Comparison of ENCODE assay signal across 1 cellular context in the genomic region with DNA sequence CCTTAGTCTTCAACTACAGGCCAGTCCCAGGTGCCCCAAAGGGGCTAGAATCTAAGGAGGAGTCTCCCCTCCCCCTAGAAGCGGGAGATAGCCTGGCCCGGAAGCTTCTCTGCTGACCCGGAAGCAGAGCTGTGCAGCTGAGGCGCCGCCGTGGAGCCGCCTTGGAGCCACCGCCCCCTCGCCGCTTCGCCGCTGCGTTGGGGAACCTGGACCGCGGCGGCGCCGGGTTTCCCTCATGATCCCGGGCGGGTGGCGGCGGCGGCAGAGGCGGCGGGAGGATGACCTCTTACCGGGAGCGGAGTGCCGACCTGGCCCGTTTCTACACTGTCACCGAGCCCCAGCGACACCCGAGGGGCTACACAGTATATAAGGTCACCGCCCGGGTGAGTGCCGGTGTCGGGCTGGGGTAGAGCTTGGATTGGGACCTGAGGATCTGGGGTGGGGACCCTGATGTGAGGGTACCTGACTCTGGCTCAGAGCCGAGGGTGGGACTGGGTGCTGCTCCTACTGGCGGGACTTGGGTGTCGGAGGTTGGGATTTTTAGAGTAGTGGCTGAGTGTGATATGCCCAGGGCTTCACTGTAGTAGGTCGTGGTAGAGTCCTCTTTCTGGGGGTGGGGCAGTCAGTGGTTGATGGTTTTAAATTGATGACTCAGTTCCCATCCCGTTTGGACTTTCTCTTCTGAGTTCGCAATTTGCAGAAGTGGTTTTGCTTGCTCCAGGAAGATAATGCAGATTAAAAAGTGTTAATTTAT.
TF ChIP-seq lines count a peak whose summit lies in the region.

A gene with protein sequence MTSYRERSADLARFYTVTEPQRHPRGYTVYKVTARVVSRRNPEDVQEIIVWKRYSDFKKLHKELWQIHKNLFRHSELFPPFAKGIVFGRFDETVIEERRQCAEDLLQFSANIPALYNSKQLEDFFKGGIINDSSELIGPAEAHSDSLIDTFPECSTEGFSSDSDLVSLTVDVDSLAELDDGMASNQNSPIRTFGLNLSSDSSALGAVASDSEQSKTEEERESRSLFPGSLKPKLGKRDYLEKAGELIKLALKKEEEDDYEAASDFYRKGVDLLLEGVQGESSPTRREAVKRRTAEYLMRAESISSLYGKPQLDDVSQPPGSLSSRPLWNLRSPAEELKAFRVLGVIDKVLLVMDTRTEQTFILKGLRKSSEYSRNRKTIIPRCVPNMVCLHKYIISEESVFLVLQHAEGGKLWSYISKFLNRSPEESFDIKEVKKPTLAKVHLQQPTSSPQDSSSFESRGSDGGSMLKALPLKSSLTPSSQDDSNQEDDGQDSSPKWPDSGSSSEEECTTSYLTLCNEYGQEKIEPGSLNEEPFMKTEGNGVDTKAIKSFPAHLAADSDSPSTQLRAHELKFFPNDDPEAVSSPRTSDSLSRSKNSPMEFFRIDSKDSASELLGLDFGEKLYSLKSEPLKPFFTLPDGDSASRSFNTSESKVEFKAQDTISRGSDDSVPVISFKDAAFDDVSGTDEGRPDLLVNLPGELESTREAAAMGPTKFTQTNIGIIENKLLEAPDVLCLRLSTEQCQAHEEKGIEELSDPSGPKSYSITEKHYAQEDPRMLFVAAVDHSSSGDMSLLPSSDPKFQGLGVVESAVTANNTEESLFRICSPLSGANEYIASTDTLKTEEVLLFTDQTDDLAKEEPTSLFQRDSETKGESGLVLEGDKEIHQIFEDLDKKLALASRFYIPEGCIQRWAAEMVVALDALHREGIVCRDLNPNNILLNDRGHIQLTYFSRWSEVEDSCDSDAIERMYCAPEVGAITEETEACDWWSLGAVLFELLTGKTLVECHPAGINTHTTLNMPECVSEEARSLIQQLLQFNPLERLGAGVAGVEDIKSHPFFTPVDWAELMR (plus strand): TSS at position 115 of the 754 bp plus-strand sequence. CDS start 164 bp downstream, at position 279.

TF ChIP-seq in HepG2, 621 proteins besides CTCF, POLR2A, EP300 and RAD21 (continued from another document and continues in another):
- TF ChIP-seq, protein P1, sequence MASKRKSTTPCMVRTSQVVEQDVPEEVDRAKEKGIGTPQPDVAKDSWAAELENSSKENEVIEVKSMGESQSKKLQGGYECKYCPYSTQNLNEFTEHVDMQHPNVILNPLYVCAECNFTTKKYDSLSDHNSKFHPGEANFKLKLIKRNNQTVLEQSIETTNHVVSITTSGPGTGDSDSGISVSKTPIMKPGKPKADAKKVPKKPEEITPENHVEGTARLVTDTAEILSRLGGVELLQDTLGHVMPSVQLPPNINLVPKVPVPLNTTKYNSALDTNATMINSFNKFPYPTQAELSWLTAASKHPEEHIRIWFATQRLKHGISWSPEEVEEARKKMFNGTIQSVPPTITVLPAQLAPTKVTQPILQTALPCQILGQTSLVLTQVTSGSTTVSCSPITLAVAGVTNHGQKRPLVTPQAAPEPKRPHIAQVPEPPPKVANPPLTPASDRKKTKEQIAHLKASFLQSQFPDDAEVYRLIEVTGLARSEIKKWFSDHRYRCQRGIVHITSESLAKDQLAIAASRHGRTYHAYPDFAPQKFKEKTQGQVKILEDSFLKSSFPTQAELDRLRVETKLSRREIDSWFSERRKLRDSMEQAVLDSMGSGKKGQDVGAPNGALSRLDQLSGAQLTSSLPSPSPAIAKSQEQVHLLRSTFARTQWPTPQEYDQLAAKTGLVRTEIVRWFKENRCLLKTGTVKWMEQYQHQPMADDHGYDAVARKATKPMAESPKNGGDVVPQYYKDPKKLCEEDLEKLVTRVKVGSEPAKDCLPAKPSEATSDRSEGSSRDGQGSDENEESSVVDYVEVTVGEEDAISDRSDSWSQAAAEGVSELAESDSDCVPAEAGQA (IDR thresholded peaks at IDR 0.05; ENCODE audit: low read depth): peak; percentile 43; the same call in 1 of the 2 replicates
- TF ChIP-seq, protein P1 (CRISPR knock-in tag; IDR thresholded peaks at IDR 0.05; ENCODE audit: borderline replicate concordance): no peak
- TF ChIP-seq, protein P2, sequence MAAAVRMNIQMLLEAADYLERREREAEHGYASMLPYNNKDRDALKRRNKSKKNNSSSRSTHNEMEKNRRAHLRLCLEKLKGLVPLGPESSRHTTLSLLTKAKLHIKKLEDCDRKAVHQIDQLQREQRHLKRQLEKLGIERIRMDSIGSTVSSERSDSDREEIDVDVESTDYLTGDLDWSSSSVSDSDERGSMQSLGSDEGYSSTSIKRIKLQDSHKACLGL (CRISPR knock-in tag; IDR thresholded peaks at IDR 0.05): peak; percentile 66; the same call in 1 of the 2 replicates
- no peak for TF ChIP-seq EZH2 (conservative IDR thresholded peaks at IDR 0.05; ENCODE audit: low read depth, low read length)
- TF ChIP-seq NFATC3 (CRISPR knock-in tag; IDR thresholded peaks at IDR 0.05): 0 out of 2 replicates have a peak, but pooled peaks have one; percentile 53
- TF ChIP-seq SNAPC2 (CRISPR knock-in tag; IDR thresholded peaks at IDR 0.05): no peak; the same call in 1 of the 2 replicates
- no peak for TF ChIP-seq EED (CRISPR knock-in tag; IDR thresholded peaks at IDR 0.05)
- no peak for TF ChIP-seq ZSCAN31 (CRISPR knock-in tag; IDR thresholded peaks at IDR 0.05; ENCODE audit: low read depth)
- TF ChIP-seq TSC22D2 (CRISPR knock-in tag; IDR thresholded peaks at IDR 0.05; ENCODE audit: borderline replicate concordance): no peak
- peak; percentile 67; the same call in 1 of the 2 replicates for TF ChIP-seq SMAD1 (CRISPR knock-in tag; IDR thresholded peaks at IDR 0.05; ENCODE audit: borderline replicate concordance, low read depth)
- no peak for TF ChIP-seq ZFP36 (IDR thresholded peaks at IDR 0.05; ENCODE audit: borderline replicate concordance, low read depth, low read length, partially characterized antibody)
- peak; percentile 42; the same call in 1 of the 2 replicates for TF ChIP-seq RXRB (CRISPR knock-in tag; IDR thresholded peaks at IDR 0.05; ENCODE audit: borderline replicate concordance)
- TF ChIP-seq ZNF672 (CRISPR knock-in tag; IDR thresholded peaks at IDR 0.05): no peak
- TF ChIP-seq, protein P3, sequence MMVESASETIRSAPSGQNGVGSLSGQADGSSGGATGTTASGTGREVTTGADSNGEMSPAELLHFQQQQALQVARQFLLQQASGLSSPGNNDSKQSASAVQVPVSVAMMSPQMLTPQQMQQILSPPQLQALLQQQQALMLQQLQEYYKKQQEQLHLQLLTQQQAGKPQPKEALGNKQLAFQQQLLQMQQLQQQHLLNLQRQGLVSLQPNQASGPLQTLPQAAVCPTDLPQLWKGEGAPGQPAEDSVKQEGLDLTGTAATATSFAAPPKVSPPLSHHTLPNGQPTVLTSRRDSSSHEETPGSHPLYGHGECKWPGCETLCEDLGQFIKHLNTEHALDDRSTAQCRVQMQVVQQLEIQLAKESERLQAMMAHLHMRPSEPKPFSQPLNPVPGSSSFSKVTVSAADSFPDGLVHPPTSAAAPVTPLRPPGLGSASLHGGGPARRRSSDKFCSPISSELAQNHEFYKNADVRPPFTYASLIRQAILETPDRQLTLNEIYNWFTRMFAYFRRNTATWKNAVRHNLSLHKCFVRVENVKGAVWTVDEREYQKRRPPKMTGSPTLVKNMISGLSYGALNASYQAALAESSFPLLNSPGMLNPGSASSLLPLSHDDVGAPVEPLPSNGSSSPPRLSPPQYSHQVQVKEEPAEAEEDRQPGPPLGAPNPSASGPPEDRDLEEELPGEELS (CRISPR knock-in tag; IDR thresholded peaks at IDR 0.05): 0 out of 2 replicates have a peak, but pooled peaks have one; percentile 25
- TF ChIP-seq MYNN (CRISPR knock-in tag; IDR thresholded peaks at IDR 0.05; ENCODE audit: low read depth): no peak
- TF ChIP-seq ZNF878 (CRISPR knock-in tag; IDR thresholded peaks at IDR 0.05): peak; percentile 71; the same call in 1 of the 2 replicates
- no peak; the same call in 1 of the 2 replicates for TF ChIP-seq GLI4 (CRISPR knock-in tag; IDR thresholded peaks at IDR 0.05; ENCODE audit: borderline replicate concordance)
- TF ChIP-seq, protein P4, sequence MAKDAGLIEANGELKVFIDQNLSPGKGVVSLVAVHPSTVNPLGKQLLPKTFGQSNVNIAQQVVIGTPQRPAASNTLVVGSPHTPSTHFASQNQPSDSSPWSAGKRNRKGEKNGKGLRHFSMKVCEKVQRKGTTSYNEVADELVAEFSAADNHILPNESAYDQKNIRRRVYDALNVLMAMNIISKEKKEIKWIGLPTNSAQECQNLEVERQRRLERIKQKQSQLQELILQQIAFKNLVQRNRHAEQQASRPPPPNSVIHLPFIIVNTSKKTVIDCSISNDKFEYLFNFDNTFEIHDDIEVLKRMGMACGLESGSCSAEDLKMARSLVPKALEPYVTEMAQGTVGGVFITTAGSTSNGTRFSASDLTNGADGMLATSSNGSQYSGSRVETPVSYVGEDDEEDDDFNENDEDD (CRISPR knock-in tag; IDR thresholded peaks at IDR 0.05; ENCODE audit: borderline replicate concordance): peak; percentile 66; the same call in 1 of the 2 replicates
- TF ChIP-seq, protein P5, sequence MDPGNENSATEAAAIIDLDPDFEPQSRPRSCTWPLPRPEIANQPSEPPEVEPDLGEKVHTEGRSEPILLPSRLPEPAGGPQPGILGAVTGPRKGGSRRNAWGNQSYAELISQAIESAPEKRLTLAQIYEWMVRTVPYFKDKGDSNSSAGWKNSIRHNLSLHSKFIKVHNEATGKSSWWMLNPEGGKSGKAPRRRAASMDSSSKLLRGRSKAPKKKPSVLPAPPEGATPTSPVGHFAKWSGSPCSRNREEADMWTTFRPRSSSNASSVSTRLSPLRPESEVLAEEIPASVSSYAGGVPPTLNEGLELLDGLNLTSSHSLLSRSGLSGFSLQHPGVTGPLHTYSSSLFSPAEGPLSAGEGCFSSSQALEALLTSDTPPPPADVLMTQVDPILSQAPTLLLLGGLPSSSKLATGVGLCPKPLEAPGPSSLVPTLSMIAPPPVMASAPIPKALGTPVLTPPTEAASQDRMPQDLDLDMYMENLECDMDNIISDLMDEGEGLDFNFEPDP (CRISPR knock-in tag; conservative IDR thresholded peaks at IDR 0.05): no peak
- peak; percentile 82; the same call in 1 of the 2 replicates for TF ChIP-seq DMAP1 (CRISPR knock-in tag; IDR thresholded peaks at IDR 0.05)
- TF ChIP-seq RBAK (CRISPR knock-in tag; IDR thresholded peaks at IDR 0.05): no peak
- TF ChIP-seq ETV6 (CRISPR knock-in tag; conservative IDR thresholded peaks at IDR 0.05): no peak
- 0 out of 2 replicates have a peak, but pooled peaks have one; percentile 48 for TF ChIP-seq REPIN1 (CRISPR knock-in tag; IDR thresholded peaks at IDR 0.05; ENCODE audit: borderline replicate concordance, low read depth)
- TF ChIP-seq ATF7 (IDR thresholded peaks at IDR 0.05): no peak
- TF ChIP-seq ATF7 (CRISPR knock-in tag; IDR thresholded peaks at IDR 0.05): peak; percentile 52; the same call in 1 of the 2 replicates
- TF ChIP-seq NR2C2 (CRISPR knock-in tag; IDR thresholded peaks at IDR 0.05; ENCODE audit: borderline replicate concordance): peak; percentile 100
- TF ChIP-seq TCF12 (IDR thresholded peaks at IDR 0.05): no peak
- TF ChIP-seq TCF12 (CRISPR knock-in tag; IDR thresholded peaks at IDR 0.05): no peak
- peak; percentile 52; the same call in 1 of the 2 replicates for TF ChIP-seq ZNF274 (CRISPR knock-in tag; IDR thresholded peaks at IDR 0.05)
- TF ChIP-seq MED8 (CRISPR knock-in tag; IDR thresholded peaks at IDR 0.05; ENCODE audit: insufficient replicate concordance): no peak
- TF ChIP-seq ZNF572 (CRISPR knock-in tag; IDR thresholded peaks at IDR 0.05): no peak
- TF ChIP-seq ZNF678 (CRISPR knock-in tag; IDR thresholded peaks at IDR 0.05): no peak
- 0 out of 2 replicates have a peak, but pooled peaks have one; percentile 64 for TF ChIP-seq RARG (CRISPR knock-in tag; IDR thresholded peaks at IDR 0.05; ENCODE audit: low read depth)
- peak; percentile 71 for TF ChIP-seq POLR2AphosphoS5 (IDR thresholded peaks at IDR 0.05; ENCODE audit: low read depth, low read length)
- peak; percentile 69; the same call in 1 of the 2 replicates for TF ChIP-seq ZNF619 (CRISPR knock-in tag; IDR thresholded peaks at IDR 0.05)
- no peak for TF ChIP-seq ADNP (CRISPR knock-in tag; IDR thresholded peaks at IDR 0.05)
- TF ChIP-seq, protein P6, sequence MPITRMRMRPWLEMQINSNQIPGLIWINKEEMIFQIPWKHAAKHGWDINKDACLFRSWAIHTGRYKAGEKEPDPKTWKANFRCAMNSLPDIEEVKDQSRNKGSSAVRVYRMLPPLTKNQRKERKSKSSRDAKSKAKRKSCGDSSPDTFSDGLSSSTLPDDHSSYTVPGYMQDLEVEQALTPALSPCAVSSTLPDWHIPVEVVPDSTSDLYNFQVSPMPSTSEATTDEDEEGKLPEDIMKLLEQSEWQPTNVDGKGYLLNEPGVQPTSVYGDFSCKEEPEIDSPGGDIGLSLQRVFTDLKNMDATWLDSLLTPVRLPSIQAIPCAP (CRISPR knock-in tag; IDR thresholded peaks at IDR 0.05; ENCODE audit: low read depth): 0 out of 2 replicates have a peak, but pooled peaks have one; percentile 79
- peak; percentile 46; the same call in 1 of the 2 replicates for TF ChIP-seq ZNF333 (CRISPR knock-in tag; IDR thresholded peaks at IDR 0.05; ENCODE audit: borderline replicate concordance)
- no peak for TF ChIP-seq SMYD3 (CRISPR knock-in tag; IDR thresholded peaks at IDR 0.05)
- no peak for TF ChIP-seq SIN3B (IDR thresholded peaks at IDR 0.05; ENCODE audit: low read length)
- no peak for TF ChIP-seq NBN (conservative IDR thresholded peaks at IDR 0.05)
- peak; percentile 16; the same call in 1 of the 2 replicates for TF ChIP-seq ZNF792 (CRISPR knock-in tag; IDR thresholded peaks at IDR 0.05)
- TF ChIP-seq NR2F6 (IDR thresholded peaks at IDR 0.05): no peak
- peak; percentile 34; the same call in 1 of the 2 replicates for TF ChIP-seq NR2F6 (CRISPR knock-in tag; IDR thresholded peaks at IDR 0.05)
- TF ChIP-seq, protein P7, sequence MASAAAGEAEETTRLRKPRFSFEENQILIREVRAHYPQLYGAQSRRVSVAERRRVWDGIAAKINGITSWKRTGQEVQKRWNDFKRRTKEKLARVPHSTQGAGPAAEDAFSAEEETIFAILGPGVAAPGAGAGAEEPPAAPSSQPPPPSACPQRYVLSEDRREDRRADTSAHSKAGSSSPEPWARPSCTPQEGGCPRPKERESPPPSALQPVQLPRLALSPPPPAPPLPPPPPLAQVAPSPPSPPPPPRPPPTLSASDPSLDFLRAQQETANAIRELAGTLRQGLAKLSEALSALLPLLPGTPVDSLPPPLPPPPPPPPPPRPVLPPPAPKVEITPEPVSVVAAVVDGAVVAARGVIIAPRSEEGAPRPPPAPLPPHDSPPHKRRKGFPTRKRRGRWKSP (CRISPR knock-in tag; IDR thresholded peaks at IDR 0.05): no peak
